8 cellular contexts compared by ENCODE assay signal in genomic region chr6:149723771-149724417, GRCh38. TPM values are rescaled to one million over a fixed set of nuclear protein-coding genes. Genes with fewer than 3 reads are reported as not detected.
A peak's percentile ranks its signal among the peaks of the same experiment; 100 is the strongest.
DNase-seq lines count a peak whose midpoint lies in the region; ATAC-seq, FAIRE-seq and TF ChIP-seq lines count a peak whose summit lies in the region.

No MANE protein-coding gene starts in this region.

- CTCF ChIA-PET in activated CD4-positive, alpha-beta memory T cell treated with anti-CD3 and anti-CD28 coated beads for 36 hours (lab: Charles Lee), result interaction anchor here (0.7 to 1.8 kb wide), 4 partner anchors 25 to 114 kb away, joined by 3 to 4 read pairs (median 3); no protein-coding TSS in a partner anchor

- H3K27ac ChIP-seq in esophagus squamous epithelium, result no peak overlapping the region

- FAIRE-seq in D721Med (lab: Jason Lieb, UNC), result no peak

- TF ChIP-seq POLR2A in esophagus squamous epithelium (IDR thresholded peaks at IDR 0.05), result no peak

- POLR2A ChIA-PET in activated CD4-positive, alpha-beta memory T cell treated with anti-CD3 and anti-CD28 coated beads for 36 hours (lab: Charles Lee), result interaction anchor here (0.6 kb wide), 1 partner anchor 933 kb away, joined by 3 read pairs; no protein-coding TSS in a partner anchor

- peaks cover 0 to 13% (median 4%) of the 10 kb centered on the region in 3 donors for H3K4me1 ChIP-seq in esophagus squamous epithelium

- no peaks in the 10 kb centered on the region for H3K27me3 ChIP-seq in esophagus squamous epithelium

- H3K27ac Mint-ChIP-seq in activated CD4-positive, alpha-beta memory T cell treated with anti-CD3 and anti-CD28 coated beads for 36 hours, result no peak overlapping the region
- H3K27ac Mint-ChIP-seq in nephron progenitor cell, result no peak overlapping the region

- H3K36me3 Mint-ChIP-seq in activated CD4-positive, alpha-beta memory T cell treated with anti-CD3 and anti-CD28 coated beads for 36 hours, result peaks cover 11% of the 10 kb centered on the region
- H3K36me3 Mint-ChIP-seq in nephron progenitor cell (ENCODE audit: low read depth), result peaks cover 56% of the 10 kb centered on the region

- DNase-seq in D721Med (ENCODE audit: insufficient read length, low spot score) (no peak), HFF-Myc (ENCODE audit: extremely low read depth, low read depth) (peak; percentile 61), NCI-H748 (lab: John Stamatoyannopoulos, UW; ENCODE audit: unreplicated experiment) (peak; percentile 66), esophagus squamous epithelium (lab: John Stamatoyannopoulos, UW) (no peak), nephron progenitor cell (no peak), GOT3 (lab: John Stamatoyannopoulos, UW) (no peak)
- peak; percentile 47 for DNase-seq in activated CD4-positive, alpha-beta memory T cell treated with anti-CD3 and anti-CD28 coated beads for 36 hours

- no peaks in the 10 kb centered on the region for H3K9me3 ChIP-seq in esophagus squamous epithelium

- TF ChIP-seq CTCF in D721Med (IDR thresholded peaks at IDR 0.05; ENCODE audit: insufficient read depth, missing control alignments) (peak; percentile 76), HFF-Myc (IDR thresholded peaks at IDR 0.05; ENCODE audit: low read depth, low read length, missing control alignments) (peak; percentile 87), esophagus squamous epithelium (IDR thresholded peaks at IDR 0.05) (peak in 5 of 6 experiments; percentile 50 to 79 (median 61)), nephron progenitor cell (IDR thresholded peaks at IDR 0.05) (peak; percentile 58)

- 54 to 65% methylated on average over 10 of the region's 10 CpGs for WGBS in esophagus squamous epithelium, 2 donors

- no peaks in the 10 kb centered on the region for H3K9me3 Mint-ChIP-seq in activated CD4-positive, alpha-beta memory T cell treated with anti-CD3 and anti-CD28 coated beads for 36 hours
- H3K9me3 Mint-ChIP-seq in nephron progenitor cell, result no peaks in the 10 kb centered on the region

- intact Hi-C loops in activated CD4-positive, alpha-beta memory T cell treated with anti-CD3 and anti-CD28 coated beads for 36 hours (cut with micrococcal nuclease), result loop anchor here (10.0 kb wide), 1 partner anchor 91 kb away; no protein-coding TSS in a partner anchor
- intact Hi-C loops in esophagus squamous epithelium (cut with DNase I), result no loop called here

- H3K27me3 Mint-ChIP-seq in activated CD4-positive, alpha-beta memory T cell treated with anti-CD3 and anti-CD28 coated beads for 36 hours, result no peaks in the 10 kb centered on the region
- no peaks in the 10 kb centered on the region for H3K27me3 Mint-ChIP-seq in nephron progenitor cell (ENCODE audit: low read depth, poor library complexity)

- H3K4me3 Mint-ChIP-seq in activated CD4-positive, alpha-beta memory T cell treated with anti-CD3 and anti-CD28 coated beads for 36 hours, result no peak overlapping the region
- no peak overlapping the region for H3K4me3 Mint-ChIP-seq in nephron progenitor cell

- H3K36me3 ChIP-seq in esophagus squamous epithelium, result peaks cover 1 to 44% (median 10%) of the 10 kb centered on the region in 3 donors

- H3K4me3 ChIP-seq in HFF-Myc (replicated peaks; ENCODE audit: low read depth, low read length), result no peak overlapping the region
- H3K4me3 ChIP-seq in esophagus squamous epithelium, result no peak overlapping the region

- ATAC-seq in HG03108 (IDR thresholded peaks at IDR 0.05; ENCODE audit: unreplicated experiment), result no peak

- peaks cover 13% of the 10 kb centered on the region for H3K4me1 Mint-ChIP-seq in activated CD4-positive, alpha-beta memory T cell treated with anti-CD3 and anti-CD28 coated beads for 36 hours (ENCODE audit: low read depth)
- no peaks in the 10 kb centered on the region for H3K4me1 Mint-ChIP-seq in nephron progenitor cell

RNA-seq across cellular contexts. Expression of gene LATS1, which starts 6.0 kb away (rescaled TPM):
- 10 to 100 TPM; 19.1 to 20.1 TPM for total RNA-seq in activated CD4-positive, alpha-beta memory T cell treated with anti-CD3 and anti-CD28 coated beads for 36 hours
- 10 to 100 TPM; 12.1 to 21.2 (median 15.5) TPM for total RNA-seq in esophagus squamous epithelium

RNA-seq across cellular contexts. Expression of gene NUP43, which starts 22.4 kb away (rescaled TPM):
- total RNA-seq in activated CD4-positive, alpha-beta memory T cell treated with anti-CD3 and anti-CD28 coated beads for 36 hours, result 10 to 100 TPM; 64.3 to 69.8 TPM
- total RNA-seq in esophagus squamous epithelium, result 10 to 100 TPM in 3 of 4 donors, 1 to 10 TPM in 1; 7.1 to 18.8 (median 16.4) TPM

RNA-seq across cellular contexts. Expression of gene PCMT1, which starts 25.6 kb away (rescaled TPM):
- 10 to 100 TPM; 92.6 to 98.0 TPM for total RNA-seq in activated CD4-positive, alpha-beta memory T cell treated with anti-CD3 and anti-CD28 coated beads for 36 hours
- total RNA-seq in esophagus squamous epithelium, result 100 to 1,000 TPM in 1 of 4 donors, 10 to 100 TPM in 3; 77.5 to 101 (median 88.0) TPM

Comparison
In these comparisons a context has a peak if more than half of its experiments do, and no peak if none do; other contexts are left out.
1. DNase-seq: peak in HFF-Myc (single experiment), NCI-H748 (single experiment) and activated CD4-positive, alpha-beta memory T cell treated with anti-CD3 and anti-CD28 coated beads for 36 hours (single experiment); none in D721Med (single experiment), esophagus squamous epithelium (single experiment), nephron progenitor cell (single experiment) and GOT3 (single experiment).
2. Peak in every context shown above with its lines, with median percentiles within 50 percentile points of each other: CTCF ChIP-seq.